1 cellular context compared by ENCODE assay signal in genomic region chr21:26117324-26117971, GRCh38.
TF ChIP-seq lines count a peak whose summit lies in the region.

No MANE protein-coding gene starts in this region.

TF ChIP-seq in GM23338, 12 proteins besides CTCF, POLR2A, EP300 and RAD21:
- TF ChIP-seq ZNF462 (CRISPR knock-in tag; IDR thresholded peaks at IDR 0.05) (no peak), ETS1 (IDR thresholded peaks at IDR 0.05) (no peak), REST (IDR thresholded peaks at IDR 0.05; ENCODE audit: unreplicated experiment) (no peak), CREB1 (CRISPR knock-in tag; IDR thresholded peaks at IDR 0.05; ENCODE audit: low read depth) (no peak), EZH2phosphoT487 (IDR thresholded peaks at IDR 0.05; ENCODE audit: unreplicated experiment) (no peak), POLR2AphosphoS5 (IDR thresholded peaks at IDR 0.05; ENCODE audit: low read depth) (no peak), EZH2 (IDR thresholded peaks at IDR 0.05; ENCODE audit: low read depth, unreplicated experiment) (no peak), NANOG (IDR thresholded peaks at IDR 0.05; ENCODE audit: borderline replicate concordance) (no peak)
TF ChIP-seq in GM23338: peak in this region for 0.
